31 cellular contexts compared by ENCODE assay signal in the genomic region with DNA sequence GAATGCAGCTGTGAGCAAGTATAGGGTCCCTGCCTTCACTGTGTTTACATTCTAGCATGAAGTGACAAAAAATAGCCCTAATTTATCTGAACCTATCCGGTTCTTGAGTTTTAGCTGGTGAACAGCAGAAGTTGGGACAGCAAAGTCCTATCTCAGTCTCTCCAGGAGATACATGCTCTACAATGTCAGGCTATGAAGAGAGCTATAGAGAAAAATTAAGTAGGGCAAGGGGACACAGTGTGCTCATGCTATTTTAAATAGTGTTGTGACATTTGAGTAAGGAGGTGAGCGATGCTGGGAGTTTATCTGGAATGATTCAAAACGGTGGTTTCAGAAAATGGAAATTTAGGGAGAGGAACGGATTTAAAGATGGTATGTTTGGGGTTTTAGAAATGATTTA.
"Had no signal": no experiment of that assay in that cellular context is flagged by ENCODE, and none has a peak within 500 bp of the region (broad histone marks: within the 10 kb centered on the region; RNA-seq: fewer than 3 reads in every experiment).

No MANE protein-coding gene starts in this region.

- H3K27me3 ChIP-seq: ascending aorta, cardiac muscle cell, Peyer's patch had no signal

- H3K9me3 Mint-ChIP-seq: activated CD4-positive, alpha-beta memory T cell treated with anti-CD3 and anti-CD28 coated beads, Interleukin-2, amount 10 ng/mL, durations not matched to agents 7 days and 5 days; activated naive CD4-positive, alpha-beta T cell treated with anti-CD3 and anti-CD28 coated beads, Interleukin-2, amount 10 ng/mL, durations not matched to agents 7 days and 5 days; central memory CD8-positive, alpha-beta T cell had no signal

- H3K36me3 ChIP-seq: cardiac muscle cell had no signal

- H3K27ac ChIP-seq: ascending aorta, cardiac muscle cell, Peyer's patch, VCaP had no signal

- H3K4me1 ChIP-seq: ascending aorta, Peyer's patch had no signal

- H3K4me3 ChIP-seq: ascending aorta, cardiac muscle cell, Peyer's patch had no signal

- H3K4me3 Mint-ChIP-seq: activated CD4-positive, alpha-beta memory T cell treated with anti-CD3 and anti-CD28 coated beads, Interleukin-2, amount 10 ng/mL, durations not matched to agents 7 days and 5 days; activated CD8-positive, alpha-beta memory T cell treated with anti-CD3 and anti-CD28 coated beads, Interleukin-2, amount 10 ng/mL, durations not matched to agents 7 days and 5 days; activated naive CD4-positive, alpha-beta T cell treated with anti-CD3 and anti-CD28 coated beads, Interleukin-2, amount 10 ng/mL, durations not matched to agents 7 days and 5 days; activated naive CD8-positive, alpha-beta T cell treated with anti-CD3 and anti-CD28 coated beads, Interleukin-2, amount 10 ng/mL, durations not matched to agents 7 days and 5 days; central memory CD8-positive, alpha-beta T cell; T-cell had no signal

- ATAC-seq: activated CD8-positive, alpha-beta memory T cell treated with anti-CD3 and anti-CD28 coated beads, Interleukin-2, amount 10 ng/mL, durations not matched to agents 7 days and 5 days; SK-N-SH treated with all-trans-retinoic acid at 6 μM for 48 hours; T-cell had no signal

- DNase-seq: activated CD4-positive, alpha-beta memory T cell treated with anti-CD3 and anti-CD28 coated beads, Interleukin-2, amount 10 ng/mL, durations not matched to agents 7 days and 5 days; activated CD4-positive, alpha-beta T cell treated with anti-CD3 and anti-CD28 coated beads for 1 hour; activated CD4-positive, alpha-beta T cell treated with anti-CD3 and anti-CD28 coated beads for 48 hours; activated CD4-positive, CD25-positive, alpha-beta regulatory T cell; activated CD8-positive, alpha-beta memory T cell treated with anti-CD3 and anti-CD28 coated beads for 24 hours; activated CD8-positive, alpha-beta memory T cell treated with anti-CD3 and anti-CD28 coated beads, Interleukin-2, amount 10 ng/mL, durations not matched to agents 7 days and 5 days; activated CD8-positive, alpha-beta memory T cell treated with anti-CD3 and anti-CD28 coated beads, Interleukin-2, amount 50 U/mL, for 48 hours; activated effector memory CD4-positive, alpha-beta T cell treated with Interleukin-2 at 50 U/mL for 16 hours; activated naive CD4-positive, alpha-beta T cell treated with anti-CD3 and anti-CD28 coated beads, Interleukin-2, amount 10 ng/mL, durations not matched to agents 7 days and 5 days; activated naive CD8-positive, alpha-beta T cell treated with anti-CD3 and anti-CD28 coated beads, Interleukin-2, amount 10 ng/mL, durations not matched to agents 7 days and 5 days; activated T-cell treated with anti-CD3 and anti-CD28 coated beads, Interleukin-2, amount 50 U/mL, for 48 hours; amygdala; MM.1S; MV-4-11; NCI-H1092; NCI-H1436 treated with DMSO at 0.1 percent for 48 hours; NCI-H1694 treated with DMSO at 0.1 percent for 48 hours; NCI-H2029; NCI-H345; NCI-H524 treated with DMSO at 0.1 percent for 48 hours; Peyer's patch; RPMI8226; SHP77 treated with DMSO at 0.1 percent for 48 hours; T-cell; T-helper 2 cell; T-helper 9 cell had no signal

- H3K9me3 ChIP-seq: ascending aorta, Peyer's patch had no signal

- H3K27ac Mint-ChIP-seq: activated CD4-positive, alpha-beta memory T cell treated with anti-CD3 and anti-CD28 coated beads, Interleukin-2, amount 10 ng/mL, durations not matched to agents 7 days and 5 days; activated CD8-positive, alpha-beta memory T cell treated with anti-CD3 and anti-CD28 coated beads, Interleukin-2, amount 10 ng/mL, durations not matched to agents 7 days and 5 days; activated naive CD4-positive, alpha-beta T cell treated with anti-CD3 and anti-CD28 coated beads, Interleukin-2, amount 10 ng/mL, durations not matched to agents 7 days and 5 days; activated naive CD8-positive, alpha-beta T cell treated with anti-CD3 and anti-CD28 coated beads, Interleukin-2, amount 10 ng/mL, durations not matched to agents 7 days and 5 days had no signal

- H3K27me3 Mint-ChIP-seq: activated CD4-positive, alpha-beta memory T cell treated with anti-CD3 and anti-CD28 coated beads, Interleukin-2, amount 10 ng/mL, durations not matched to agents 7 days and 5 days; activated CD8-positive, alpha-beta memory T cell treated with anti-CD3 and anti-CD28 coated beads, Interleukin-2, amount 10 ng/mL, durations not matched to agents 7 days and 5 days; activated naive CD4-positive, alpha-beta T cell treated with anti-CD3 and anti-CD28 coated beads, Interleukin-2, amount 10 ng/mL, durations not matched to agents 7 days and 5 days; activated naive CD8-positive, alpha-beta T cell treated with anti-CD3 and anti-CD28 coated beads, Interleukin-2, amount 10 ng/mL, durations not matched to agents 7 days and 5 days; central memory CD8-positive, alpha-beta T cell; T-cell had no signal
